In the genomic region with DNA sequence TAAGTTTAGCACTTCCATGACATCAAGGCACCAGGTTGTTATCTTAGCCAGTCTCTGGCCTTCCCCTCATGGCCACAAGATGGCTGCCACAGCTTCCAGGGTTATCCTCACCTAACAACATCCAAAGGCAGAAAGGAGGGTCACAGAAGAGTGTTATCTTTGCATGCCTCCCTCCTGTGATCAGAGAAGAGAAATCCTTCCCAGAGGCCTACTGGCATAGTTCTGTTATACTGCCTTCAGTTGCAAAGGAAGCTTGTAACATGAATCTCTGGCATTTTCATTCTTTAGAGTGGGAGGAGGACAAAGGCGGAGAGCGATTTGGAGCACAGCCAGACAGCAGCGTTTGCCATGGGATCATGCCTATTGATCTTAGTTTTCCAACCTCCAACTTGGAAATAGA, we compare ENCODE assay signal across 11 cellular contexts.
A peak's percentile ranks its signal among the peaks of the same experiment; 100 is the strongest.
DNase-seq lines count a peak whose midpoint lies in the region; FAIRE-seq and TF ChIP-seq lines count a peak whose summit lies in the region.
"Had no signal": no experiment of that assay in that cellular context is flagged by ENCODE, and none has a peak within 500 bp of the region (broad histone marks: within the 10 kb centered on the region; RNA-seq: fewer than 3 reads in every experiment).

No MANE protein-coding gene starts in this region.

- H3K27me3 Mint-ChIP-seq in Caco-2 (ENCODE audit: insufficient read depth, unreplicated experiment) (no peaks in the 10 kb centered on the region), endothelial cell (ENCODE audit: unreplicated experiment) (peaks cover 3% of the 10 kb centered on the region)
- H3K27me3 Mint-ChIP-seq: activated T-helper 17 cell treated with anti-CD3 and anti-CD28 coated beads, Interleukin-2, amount 50 U/mL, for 72 hours had no signal

- intact Hi-C loops in Caco-2 (cut with micrococcal nuclease; ENCODE audit: unreplicated experiment), result no loop called here

- TF ChIP-seq CTCF in Caco-2 (IDR thresholded peaks at IDR 0.05; ENCODE audit: insufficient read depth in 1 of 2, low read depth in 1 of 2, low read length in 1 of 2, severe bottlenecking in 1 of 2, unreplicated experiment in 1 of 2) (peak; percentile 7 to 24), Loucy (conservative IDR thresholded peaks at IDR 0.05; ENCODE audit: low read length) (peak; percentile 14; the same call in 1 of the 2 replicates), bronchial epithelial cell (IDR thresholded peaks at IDR 0.05; ENCODE audit: insufficient read depth, low read length, severe bottlenecking) (peak; percentile 11), endothelial cell (IDR thresholded peaks at IDR 0.05; ENCODE audit: unreplicated experiment) (no peak)

- H2AFZ ChIP-seq in Loucy (ENCODE audit: low read length), result no peak overlapping the region

- no peaks in the 10 kb centered on the region for H3K36me3 Mint-ChIP-seq in Caco-2 (ENCODE audit: insufficient read depth, unreplicated experiment)
- H3K36me3 Mint-ChIP-seq in endothelial cell (ENCODE audit: low read depth, unreplicated experiment), result no peaks in the 10 kb centered on the region

- no peaks in the 10 kb centered on the region for H3K79me2 ChIP-seq in Loucy (ENCODE audit: insufficient read depth, low read length)

- no peaks in the 10 kb centered on the region for H3K36me3 ChIP-seq in Caco-2 (ENCODE audit: control insufficient read depth, insufficient read depth, low read length)
- no peaks in the 10 kb centered on the region for H3K36me3 ChIP-seq in Loucy (ENCODE audit: insufficient read depth, low read length)
- no peaks in the 10 kb centered on the region for H3K36me3 ChIP-seq in bronchial epithelial cell (ENCODE audit: control insufficient read depth, insufficient read depth, low read length)

- H3K27me3 ChIP-seq in Caco-2 (replicated peaks; ENCODE audit: control insufficient read depth, insufficient read depth, low read length) (no peaks in the 10 kb centered on the region), Loucy (ENCODE audit: insufficient read depth, low read length, poor library complexity, severe bottlenecking) (no peaks in the 10 kb centered on the region), bronchial epithelial cell (ENCODE audit: control insufficient read depth, insufficient read depth, low read length) (no peaks in the 10 kb centered on the region)

- no peaks in the 10 kb centered on the region for H3K9me2 ChIP-seq in Loucy (replicated peaks; ENCODE audit: low read depth, low read length)

- peaks cover 27% of the 10 kb centered on the region for H3K4me1 ChIP-seq in Caco-2
- no peaks in the 10 kb centered on the region for H3K4me1 ChIP-seq in Loucy (ENCODE audit: insufficient read depth, low read length, poor library complexity, severe bottlenecking)

- H3K4me1 Mint-ChIP-seq in Caco-2 (ENCODE audit: low read depth, unreplicated experiment) (peaks cover 24% of the 10 kb centered on the region), endothelial cell (ENCODE audit: unreplicated experiment) (no peaks in the 10 kb centered on the region)
- H3K4me1 Mint-ChIP-seq: activated T-helper 17 cell treated with anti-CD3 and anti-CD28 coated beads, Interleukin-2, amount 50 U/mL, for 72 hours had no signal

- no peak overlapping the region for H3K9ac ChIP-seq in Loucy (ENCODE audit: low read depth, low read length, poor library complexity, severe bottlenecking)

- no peak overlapping the region for H3K4me2 ChIP-seq in Loucy (ENCODE audit: low read depth, low read length, poor library complexity, severe bottlenecking)

- FAIRE-seq in bronchial epithelial cell (lab: Jason Lieb, UNC), result no peak

- POLR2A ChIA-PET in Caco-2 (lab: Charles Lee), result no interaction called here

- no peak overlapping the region for H3K4me3 ChIP-seq in Caco-2 (ENCODE audit: low read depth, low read length)
- H3K4me3 ChIP-seq in Loucy (ENCODE audit: low read length, poor library complexity, severe bottlenecking), result no peak overlapping the region
- H3K4me3 ChIP-seq in bronchial epithelial cell (ENCODE audit: low read depth, low read length), result no peak overlapping the region
- H3K4me3 ChIP-seq: skin epidermis had no signal

- H3K27ac Mint-ChIP-seq in Caco-2 (ENCODE audit: unreplicated experiment) (no peak overlapping the region), endothelial cell (ENCODE audit: unreplicated experiment) (no peak overlapping the region)
- H3K27ac Mint-ChIP-seq: activated T-helper 17 cell treated with anti-CD3 and anti-CD28 coated beads, Interleukin-2, amount 50 U/mL, for 72 hours had no signal

- DNase-seq in Caco-2 (peak; percentile 46 to 52), bronchial epithelial cell (ENCODE audit: low read depth) (peak; percentile 31), mucosa of gallbladder (ENCODE audit: low spot score) (peak; percentile 12), CD1c-positive myeloid dendritic cell (ENCODE audit: extremely low spot score) (no peak), NCI-H510A treated with DMSO at 0.1 percent for 48 hours (lab: John Stamatoyannopoulos, UW) (no peak), dermis blood vessel endothelial cell (no peak), endothelial cell (ENCODE audit: low spot score) (no peak)
- DNase-seq: Calu3 had no signal

- H3K4me3 Mint-ChIP-seq in Caco-2 (ENCODE audit: unreplicated experiment), result no peak overlapping the region
- no peak overlapping the region for H3K4me3 Mint-ChIP-seq in endothelial cell (ENCODE audit: unreplicated experiment)
- H3K4me3 Mint-ChIP-seq: activated T-helper 17 cell treated with anti-CD3 and anti-CD28 coated beads, Interleukin-2, amount 50 U/mL, for 72 hours had no signal

- CTCF ChIA-PET in Caco-2 (lab: Charles Lee), result no interaction called here

- H3K9me3 Mint-ChIP-seq in Caco-2 (ENCODE audit: unreplicated experiment) (no peaks in the 10 kb centered on the region), endothelial cell (ENCODE audit: unreplicated experiment) (no peaks in the 10 kb centered on the region)
- H3K9me3 Mint-ChIP-seq: activated T-helper 17 cell treated with anti-CD3 and anti-CD28 coated beads, Interleukin-2, amount 50 U/mL, for 72 hours had no signal

- no peaks in the 10 kb centered on the region for H4K20me1 ChIP-seq in Loucy (ENCODE audit: insufficient read depth, low read length, poor library complexity, severe bottlenecking)

- H3K9me3 ChIP-seq in Caco-2 (no peaks in the 10 kb centered on the region), Loucy (ENCODE audit: insufficient read depth, low read depth, low read length) (no peaks in the 10 kb centered on the region)

- no peaks in the 10 kb centered on the region for H3F3A ChIP-seq in Loucy (ENCODE audit: low read depth)

- BruUV-seq in Caco-2 (replicated peaks; lab: Mats Ljungman, UMichigan), result no TSS peak

Comparison
In these comparisons a context has a peak if more than half of its experiments do, and no peak if none do; other contexts are left out.
1. DNase-seq: peak in Caco-2 (2 of 2), bronchial epithelial cell (single experiment) and mucosa of gallbladder (single experiment); none in CD1c-positive myeloid dendritic cell (single experiment), NCI-H510A treated with DMSO at 0.1 percent for 48 hours (single experiment), dermis blood vessel endothelial cell (single experiment) and endothelial cell (single experiment).